ENCODE assay signal across 8 cellular contexts in the genomic region with DNA sequence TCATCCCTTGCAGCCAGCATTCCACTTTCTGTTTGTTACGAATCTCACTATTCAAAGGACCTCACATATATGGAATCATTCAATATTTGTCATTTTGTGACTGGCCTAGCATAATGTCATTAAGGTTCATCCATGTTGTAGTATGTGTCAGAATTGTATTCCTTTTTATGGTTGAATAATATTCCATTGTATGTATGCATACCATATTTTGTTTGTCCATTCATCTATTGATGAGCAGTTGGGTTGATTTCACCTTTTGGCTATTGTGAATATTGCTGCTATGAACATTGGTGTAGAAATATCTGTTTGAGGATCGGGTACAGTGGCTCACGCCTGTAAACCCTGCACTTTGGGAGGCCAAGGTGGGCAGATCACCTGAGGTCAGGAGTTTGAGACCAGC.
"Had no signal": no experiment of that assay in that cellular context is flagged by ENCODE, and none has a peak within 500 bp of the region (broad histone marks: within the 10 kb centered on the region; RNA-seq: fewer than 3 reads in every experiment).

No MANE protein-coding gene starts in this region.

- H3K9ac ChIP-seq: KMS-11 had no signal

- ATAC-seq: GM23338, HepG2 had no signal

- H2AFZ ChIP-seq: GM23338 had no signal

- H3K4me2 ChIP-seq: GM23338, KMS-11 had no signal

- H3K27ac ChIP-seq: HL-60, KMS-11 had no signal

- FAIRE-seq: HepG2 had no signal

- DNase-seq: H9, HCEC 1CT, HFFc6, KBM-7 had no signal

- H3K4me3 ChIP-seq: GM23338 had no signal
